Comparison of ENCODE assay signal across 27 cellular contexts in the genomic region with DNA sequence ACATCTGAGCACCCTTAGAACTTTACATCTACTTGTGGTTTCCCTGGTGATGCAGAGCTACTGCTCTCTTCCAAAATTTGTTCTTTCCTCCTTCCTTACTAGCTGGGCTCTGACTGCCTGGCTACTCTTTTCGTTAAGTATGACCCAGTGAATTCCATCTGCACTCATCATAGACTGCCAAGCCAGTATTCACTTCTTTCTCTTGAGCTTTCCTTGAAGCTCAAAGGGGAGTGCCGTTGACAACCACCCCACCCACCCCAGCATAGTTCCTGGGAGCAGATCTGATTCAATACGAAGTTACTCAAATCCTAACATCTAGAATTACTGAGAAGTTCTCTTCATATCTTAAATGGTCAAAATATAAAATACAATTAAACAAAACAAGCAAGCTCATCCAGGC.
DNase-seq lines count a peak whose midpoint lies in the region; ATAC-seq and TF ChIP-seq lines count a peak whose summit lies in the region.
"Had no signal": no experiment of that assay in that cellular context is flagged by ENCODE, and none has a peak within 500 bp of the region (broad histone marks: within the 10 kb centered on the region; RNA-seq: fewer than 3 reads in every experiment).

No MANE protein-coding gene starts in this region.

- intact Hi-C loops in left ventricle myocardium superior (cut with micrococcal nuclease) (no loop called here), Right ventricle myocardium inferior (cut with DNase I) (no loop called here)

- H3K9me3 ChIP-seq in RWPE2 (ENCODE audit: severe bottlenecking): no peaks in the 10 kb centered on the region
- H3K9me3 ChIP-seq: BE2C, ovary had no signal

- TF ChIP-seq CTCF in RWPE2 (IDR thresholded peaks at IDR 0.05; ENCODE audit: poor library complexity, severe bottlenecking) (no peak), fibroblast of mammary gland (conservative IDR thresholded peaks at IDR 0.05; ENCODE audit: control insufficient read depth, insufficient read depth, low read depth, low read length) (no peak)

- H3K4me3 ChIP-seq in RWPE2 (ENCODE audit: severe bottlenecking) (no peak overlapping the region), fibroblast of mammary gland (ENCODE audit: control insufficient read depth, low read depth, low read length) (no peak overlapping the region)
- H3K4me3 ChIP-seq: lung, ovary, SK-N-MC had no signal

- peak; percentile 31 for ATAC-seq in left ventricle myocardium superior
- no peak for ATAC-seq in Right ventricle myocardium inferior
- ATAC-seq in RWPE2 (ENCODE audit: low read depth): peak; percentile 48; the same call in 1 of the 3 replicates
- ATAC-seq in GM21529 (IDR thresholded peaks at IDR 0.05; ENCODE audit: unreplicated experiment): no peak
- ATAC-seq in SK-N-SH treated with all-trans-retinoic acid at 6 μM for 48 hours: no peak
- ATAC-seq: activated CD8-positive, alpha-beta T cell treated with anti-CD3 and anti-CD28 coated beads, Interleukin-2, amount 10 ng/mL, durations not matched to agents 7 days and 5 days; HepG2 had no signal

- H3K27ac ChIP-seq in RWPE2 (ENCODE audit: poor library complexity, severe bottlenecking): no peak overlapping the region
- H3K27ac ChIP-seq: ovary, SK-N-MC had no signal

- H3K4me1 ChIP-seq in RWPE2 (ENCODE audit: insufficient read depth, poor library complexity, severe bottlenecking): no peaks in the 10 kb centered on the region
- H3K4me1 ChIP-seq: BE2C had no signal

- no peaks in the 10 kb centered on the region for H3K27me3 ChIP-seq in RWPE2 (ENCODE audit: insufficient read depth, poor library complexity, severe bottlenecking)
- H3K27me3 ChIP-seq: BE2C, ovary had no signal

- H3K36me3 ChIP-seq in RWPE2 (ENCODE audit: low read depth): no peaks in the 10 kb centered on the region
- H3K36me3 ChIP-seq: BE2C, ovary had no signal

- DNase-seq in left ventricle myocardium superior (no peak), Right ventricle myocardium inferior (ENCODE audit: missing footprints) (no peak), RWPE2 (ENCODE audit: low spot score) (no peak), fibroblast of mammary gland (ENCODE audit: low read depth) (peak; percentile 81), SK-N-DZ (ENCODE audit: low spot score) (no peak)
- DNase-seq in activated CD4-positive, alpha-beta T cell treated with anti-CD3 and anti-CD28 coated beads, Interleukin-2, amount 50 U/mL, for 4 hours: no peak
- DNase-seq: activated CD4-positive, CD25-positive, alpha-beta regulatory T cell treated with anti-CD3 and anti-CD28 coated beads, Interleukin-2, amount 50 U/mL, for 72 hours; activated CD8-positive, alpha-beta T cell treated with anti-CD3 and anti-CD28 coated beads, Interleukin-2, amount 10 ng/mL, durations not matched to agents 7 days and 5 days; activated effector memory CD4-positive, alpha-beta T cell treated with anti-CD3 and anti-CD28 coated beads, Interleukin-2, amount 50 U/mL, for 16 hours; activated naive CD8-positive, alpha-beta T cell treated with anti-CD3 and anti-CD28 coated beads for 36 hours; BE2C; cerebellar nuclear complex; head of caudate nucleus; Kasumi-1; kidney glomerular epithelial cell; NCI-H1694; NCI-H2171 treated with DMSO at 0.1 percent for 48 hours; NCI-H524 treated with DMSO at 0.1 percent for 48 hours; nephron progenitor cell; ovary; retina; small intestine had no signal

TF ChIP-seq in SK-N-SH treated with all-trans-retinoic acid at 6 μM for 48 hours, 23 proteins besides CTCF, POLR2A, EP300 and RAD21:
- TF ChIP-seq TCF4 (CRISPR knock-in tag; IDR thresholded peaks at IDR 0.05; ENCODE audit: borderline replicate concordance) (no peak), ISL1 (CRISPR knock-in tag; IDR thresholded peaks at IDR 0.05) (no peak), ESRRG (CRISPR knock-in tag; IDR thresholded peaks at IDR 0.05) (no peak), ZNF565 (CRISPR knock-in tag; conservative IDR thresholded peaks at IDR 0.05; ENCODE audit: low read depth) (no peak), ZNF70 (CRISPR knock-in tag; IDR thresholded peaks at IDR 0.05) (no peak), CSRNP3 (CRISPR knock-in tag; IDR thresholded peaks at IDR 0.05) (no peak), ZNF8 (CRISPR knock-in tag; IDR thresholded peaks at IDR 0.05) (no peak), PPARA (CRISPR knock-in tag; IDR thresholded peaks at IDR 0.05; ENCODE audit: borderline replicate concordance) (no peak), ARNTL (CRISPR knock-in tag; IDR thresholded peaks at IDR 0.05; ENCODE audit: borderline replicate concordance, low read depth) (no peak), ZC3H10 (CRISPR knock-in tag; IDR thresholded peaks at IDR 0.05) (no peak), GLIS3 (CRISPR knock-in tag; IDR thresholded peaks at IDR 0.05) (no peak), BACH2 (CRISPR knock-in tag; IDR thresholded peaks at IDR 0.05; ENCODE audit: borderline replicate concordance) (no peak), ZFP30 (CRISPR knock-in tag; IDR thresholded peaks at IDR 0.05) (no peak), ZFP3 (CRISPR knock-in tag; IDR thresholded peaks at IDR 0.05) (no peak)
- TF ChIP-seq, protein P1, sequence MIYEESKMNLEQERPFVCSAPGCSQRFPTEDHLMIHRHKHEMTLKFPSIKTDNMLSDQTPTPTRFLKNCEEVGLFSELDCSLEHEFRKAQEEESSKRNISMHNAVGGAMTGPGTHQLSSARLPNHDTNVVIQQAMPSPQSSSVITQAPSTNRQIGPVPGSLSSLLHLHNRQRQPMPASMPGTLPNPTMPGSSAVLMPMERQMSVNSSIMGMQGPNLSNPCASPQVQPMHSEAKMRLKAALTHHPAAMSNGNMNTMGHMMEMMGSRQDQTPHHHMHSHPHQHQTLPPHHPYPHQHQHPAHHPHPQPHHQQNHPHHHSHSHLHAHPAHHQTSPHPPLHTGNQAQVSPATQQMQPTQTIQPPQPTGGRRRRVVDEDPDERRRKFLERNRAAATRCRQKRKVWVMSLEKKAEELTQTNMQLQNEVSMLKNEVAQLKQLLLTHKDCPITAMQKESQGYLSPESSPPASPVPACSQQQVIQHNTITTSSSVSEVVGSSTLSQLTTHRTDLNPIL (CRISPR knock-in tag; IDR thresholded peaks at IDR 0.05; ENCODE audit: low read depth): no peak

Comparison
In these comparisons a context has a peak if more than half of its experiments do, and no peak if none do; other contexts are left out.
1. ATAC-seq: peak in left ventricle myocardium superior (single experiment) and RWPE2 (single experiment); none in Right ventricle myocardium inferior (single experiment), GM21529 (single experiment) and SK-N-SH treated with all-trans-retinoic acid at 6 μM for 48 hours (single experiment).